9 cellular contexts compared by ENCODE assay signal in genomic region chr5:151739939-151740335, GRCh38. TPM values are rescaled to one million over a fixed set of nuclear protein-coding genes. Genes with fewer than 3 reads are reported as not detected.
DNase-seq lines count a peak whose midpoint lies in the region; ATAC-seq and TF ChIP-seq lines count a peak whose summit lies in the region.
"Had no signal": no experiment of that assay in that cellular context is flagged by ENCODE, and none has a peak within 500 bp of the region (broad histone marks: within the 10 kb centered on the region; RNA-seq: fewer than 3 reads in every experiment).

No MANE protein-coding gene starts in this region.

- intact Hi-C loops in lower lobe of right lung (cut with DNase I): loop anchor here (5.0 kb wide), 1 partner anchor 83 kb away; no protein-coding TSS in a partner anchor

- 61 to 70% methylated on average over 4 of the region's 4 CpGs for WGBS in upper lobe of left lung, 2 donors

- TF ChIP-seq CTCF in coronary artery (IDR thresholded peaks at IDR 0.05) (no peak), lower lobe of right lung (IDR thresholded peaks at IDR 0.05) (no peak), upper lobe of left lung (IDR thresholded peaks at IDR 0.05) (no peak)

- ATAC-seq in lower lobe of right lung (peak; percentile 12 to 32), upper lobe of left lung (ENCODE audit: low FRiP score in 2 of 2) (peak; percentile 68 to 74), HG03135 (IDR thresholded peaks at IDR 0.05; ENCODE audit: unreplicated experiment) (no peak)

- H3K27me3 ChIP-seq in lower lobe of right lung (ENCODE audit: low read depth): no peaks in the 10 kb centered on the region
- H3K27me3 ChIP-seq in upper lobe of left lung: no peaks in the 10 kb centered on the region
- H3K27me3 ChIP-seq: pancreas had no signal

- H3K4me1 ChIP-seq in lower lobe of right lung: peaks cover 19% of the 10 kb centered on the region
- H3K4me1 ChIP-seq in upper lobe of left lung: peaks cover under 1 to 17% (median 12%) of the 10 kb centered on the region in 4 donors
- H3K4me1 ChIP-seq: pancreas had no signal

- H3K27ac ChIP-seq in coronary artery (peak overlapping the region; percentile 61 to 86), lower lobe of right lung (peak overlapping the region; percentile 67), upper lobe of left lung (peak overlapping the region; percentile 20 to 53 (median 42))
- H3K27ac ChIP-seq: pancreas had no signal

- H3K9me3 ChIP-seq in lower lobe of right lung: no peaks in the 10 kb centered on the region
- H3K9me3 ChIP-seq in upper lobe of left lung: no peaks in the 10 kb centered on the region
- H3K9me3 ChIP-seq: pancreas had no signal

- H3K4me3 ChIP-seq in coronary artery (peak overlapping the region; percentile 3), lower lobe of right lung (no peak overlapping the region), upper lobe of left lung (no peak overlapping the region)
- H3K4me3 ChIP-seq: pancreas had no signal

- TF ChIP-seq EP300 in upper lobe of left lung (IDR thresholded peaks at IDR 0.05): no peak

- no peak for TF ChIP-seq POLR2A in upper lobe of left lung (IDR thresholded peaks at IDR 0.05)

- DNase-seq in M059J (ENCODE audit: low read depth) (peak; percentile 94), coronary artery (ENCODE audit: low spot score) (no peak), lower lobe of right lung (no peak), upper lobe of left lung (no peak), RPMI8226 (no peak), germinal center (ENCODE audit: low spot score) (no peak), NCI-H187 (lab: John Stamatoyannopoulos, UW) (no peak)

- peaks cover 35% of the 10 kb centered on the region for H3K36me3 ChIP-seq in lower lobe of right lung
- peaks cover 0 to 22% (median 9%) of the 10 kb centered on the region in 4 donors for H3K36me3 ChIP-seq in upper lobe of left lung

RNA-seq across cellular contexts. Expression of gene ATOX1, which starts 18.5 kb away (rescaled TPM):
- 169 and 189 TPM in 2 replicates for total RNA-seq in M059J (2014; rRNA removed; shearing (Covaris generic))
- total RNA-seq in lower lobe of right lung (68.2 TPM), upper lobe of left lung (10 to 100 TPM; 57.6 to 87.0 (median 66.9) TPM)

RNA-seq across cellular contexts. Expression of gene G3BP1, which starts 31.8 kb away (rescaled TPM):
- total RNA-seq in M059J (2014; rRNA removed; shearing (Covaris generic)): 124 and 167 TPM in 2 replicates
- total RNA-seq in lower lobe of right lung (148 TPM), upper lobe of left lung (100 to 1,000 TPM in 2 of 6 donors, 10 to 100 TPM in 4; 40.9 to 169 (median 81.6) TPM)

RNA-seq across cellular contexts. Expression of gene SPARC, which starts 53.2 kb away (rescaled TPM):
- total RNA-seq in M059J (2014; rRNA removed; shearing (Covaris generic)): 2,332 and 4,342 TPM in 2 replicates
- total RNA-seq in lower lobe of right lung (904 TPM), upper lobe of left lung (1,000 to 10,000 TPM in 1 of 6 donors, 100 to 1,000 TPM in 5; 234 to 1,553 (median 581) TPM)
